8 cellular contexts compared by ENCODE assay signal in the genomic region with DNA sequence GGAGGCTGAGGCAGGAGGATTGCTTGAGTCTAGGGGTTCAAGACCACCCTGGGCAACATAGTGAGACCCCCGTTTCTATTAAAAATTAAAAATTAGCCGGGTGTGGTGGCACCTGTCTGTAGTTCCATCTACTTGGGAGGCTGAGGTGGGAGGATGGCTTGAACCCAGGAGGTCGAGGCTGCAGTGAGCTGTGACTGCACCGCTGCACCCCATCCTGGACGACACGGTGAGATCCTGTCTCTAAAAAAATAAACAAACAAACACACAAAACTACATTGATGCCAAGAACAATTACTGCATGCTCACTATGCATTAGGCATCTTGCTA. TPM values are rescaled to one million over a fixed set of nuclear protein-coding genes. Genes with fewer than 3 reads are reported as not detected.
DNase-seq lines count a peak whose midpoint lies in the region; ATAC-seq and TF ChIP-seq lines count a peak whose summit lies in the region.

No MANE protein-coding gene starts in this region.

- DNase-seq in IMR-90 (no peak), caudate nucleus (lab: John Stamatoyannopoulos, UW) (no peak), NCI-H345 (lab: John Stamatoyannopoulos, UW) (no peak), erythroblast (lab: John Stamatoyannopoulos, UW) (no peak)
- no peak for DNase-seq in effector CD4-positive, alpha-beta T cell

- POLR2A ChIA-PET in IMR-90 (lab: Charles Lee; ENCODE audit: unreplicated experiment) = interaction anchor here (1.0 kb wide), 1 partner anchor 10 kb away, joined by 3 read pairs; no protein-coding TSS in a partner anchor

- TF ChIP-seq POLR2A in IMR-90 (IDR thresholded peaks at IDR 0.05; ENCODE audit: low read depth, low read length) = no peak
- TF ChIP-seq POLR2A in erythroblast (IDR thresholded peaks at IDR 0.05; ENCODE audit: low read length) = no peak

- H4K91ac ChIP-seq in IMR-90 (ENCODE audit: insufficient read depth, low read depth, low read length) = no peak overlapping the region

- ATAC-seq in IMR-90 (ENCODE audit: low read depth) (no peak), GM19035 (IDR thresholded peaks at IDR 0.05; ENCODE audit: unreplicated experiment) (no peak)

- H3K27me3 ChIP-seq in IMR-90 (ENCODE audit: control insufficient read depth, insufficient read depth, low read length) = no peaks in the 10 kb centered on the region
- H3K27me3 ChIP-seq in mononuclear cell (ENCODE audit: insufficient read depth, low read length) = no peaks in the 10 kb centered on the region

- no TSS peak for BruUV-seq in IMR-90 (replicated peaks; lab: Mats Ljungman, UMichigan)

- no peak overlapping the region for H2BK5ac ChIP-seq in IMR-90 (ENCODE audit: low read depth, low read length, poor library complexity, severe bottlenecking)

- H3K79me1 ChIP-seq in IMR-90 (ENCODE audit: low read depth in 1 of 2, low read length in 2 of 2) = peaks cover 15 to 32% of the 10 kb centered on the region in 2 experiments

- no peak for TF ChIP-seq RAD21 in IMR-90 (IDR thresholded peaks at IDR 0.05; ENCODE audit: low read length)

- H3K9ac ChIP-seq in IMR-90 (ENCODE audit: low read depth, low read length) = no peak overlapping the region

- H3K9me3 ChIP-seq in IMR-90 (ENCODE audit: control insufficient read depth, insufficient read depth, low read length) = no peaks in the 10 kb centered on the region
- H3K9me3 ChIP-seq in mononuclear cell (ENCODE audit: low read depth, low read length) = no peaks in the 10 kb centered on the region

- no CpG with 5 or more reads among the region's 6 CpGs for WGBS in IMR-90 (ENCODE audit: extremely low coverage in 2 of 2, insufficient read length in 1 of 2), 2 experiments

- H3K4me2 ChIP-seq in IMR-90 (ENCODE audit: low read depth, low read length) = peak overlapping the region; percentile 90

- H3K4ac ChIP-seq in IMR-90 (ENCODE audit: low read depth, low read length) = peak overlapping the region; percentile 81

- H3K23ac ChIP-seq in IMR-90 (ENCODE audit: low read depth, low read length) = peak overlapping the region; percentile 91

- H2AK5ac ChIP-seq in IMR-90 (ENCODE audit: low read depth, low read length) = peak overlapping the region; percentile 46; the same call in 1 of the 2 replicates

- H4K20me1 ChIP-seq in IMR-90 (ENCODE audit: insufficient read depth, low read length) = peaks cover 12% of the 10 kb centered on the region; the same call in 1 of the 2 replicates

- H4K5ac ChIP-seq in IMR-90 (ENCODE audit: low read depth, low read length) = no peak overlapping the region

- H2BK120ac ChIP-seq in IMR-90 (ENCODE audit: low read depth, low read length) = no peak overlapping the region

- H2BK15ac ChIP-seq in IMR-90 (ENCODE audit: low read depth, low read length) = no peak overlapping the region

- TF ChIP-seq CTCF in 22Rv1 (IDR thresholded peaks at IDR 0.05) (no peak), IMR-90 (conservative IDR thresholded peaks at IDR 0.05; ENCODE audit: low read depth, low read length) (no peak)

- CTCF ChIA-PET in IMR-90 (lab: Yijun Ruan, JAX) = no interaction called here

- H2BK20ac ChIP-seq in IMR-90 (ENCODE audit: low read depth, low read length) = no peak overlapping the region

- H2AK9ac ChIP-seq in IMR-90 (replicated peaks; ENCODE audit: low read depth, low read length, poor library complexity) = peak overlapping the region; percentile 42

- peak overlapping the region; percentile 75 for H3K14ac ChIP-seq in IMR-90 (replicated peaks; ENCODE audit: low read depth, low read length)

- no peaks in the 10 kb centered on the region for H3K36me3 ChIP-seq in IMR-90 (ENCODE audit: control insufficient read depth, insufficient read depth, low read length)

- in situ Hi-C loops in IMR-90 (cut with MboI; ENCODE audit: low sequenced_read_pairs) = no loop called here

- H4K8ac ChIP-seq in IMR-90 (ENCODE audit: low read depth in 2 of 2, low read length in 2 of 2) = peak overlapping the region; percentile 13 to 73; a peak in 2 of 4 replicates

- dilution Hi-C loops in IMR-90 (cut with HindIII; ENCODE audit: low sequenced_read_pairs, unreplicated experiment) = no loop called here

- H3K4me3 ChIP-seq in IMR-90 (ENCODE audit: insufficient read depth, low read depth, low read length) = peak overlapping the region; percentile 73
- H3K4me3 ChIP-seq in mononuclear cell (ENCODE audit: low read length) = peak overlapping the region; percentile 70

- H3K27ac ChIP-seq in 22Rv1 (peak overlapping the region; percentile 43), IMR-90 (ENCODE audit: insufficient read depth, low read length) (no peak overlapping the region), caudate nucleus (ENCODE audit: low read depth, low read length) (peak overlapping the region; percentile 14)

- peaks cover 11% of the 10 kb centered on the region for H3K9me1 ChIP-seq in IMR-90 (ENCODE audit: insufficient read depth, low read length)

- H3K4me1 ChIP-seq in IMR-90 (ENCODE audit: control insufficient read depth, insufficient read depth, low read length) (peaks cover 9% of the 10 kb centered on the region), mononuclear cell (ENCODE audit: insufficient read depth, low read length) (peaks cover 72% of the 10 kb centered on the region)

- no peak overlapping the region for H3K56ac ChIP-seq in IMR-90 (ENCODE audit: extremely low read depth, insufficient read depth, low read length)

- H3K18ac ChIP-seq in IMR-90 (ENCODE audit: low read depth, low read length) = no peak overlapping the region; the same call in 1 of the 2 replicates

- H2AFZ ChIP-seq in IMR-90 (replicated peaks; ENCODE audit: low read length, poor library complexity) = peak overlapping the region; percentile 89

- intact Hi-C loops in IMR-90 (cut with micrococcal nuclease) = loop anchor here (10.0 kb wide), 1 partner anchor 52 kb away; no protein-coding TSS in a partner anchor

TF ChIP-seq in IMR-90, 13 proteins besides CTCF, POLR2A, EP300 and RAD21:
- TF ChIP-seq FOS (IDR thresholded peaks at IDR 0.05; ENCODE audit: low read depth, low read length) (no peak), ELK1 (IDR thresholded peaks at IDR 0.05; ENCODE audit: borderline replicate concordance, low read depth, low read length) (no peak)

RNA-seq across cellular contexts. Expression of gene CHST12, which starts 0.8 kb away (rescaled TPM):
- total RNA-seq in IMR-90 (2012; rRNA removed) (3.8 and 4.7 TPM in 2 replicates), mononuclear cell (3.0 TPM)
- polyA plus RNA-seq in IMR-90 (2012; rRNA removed) = 27.0 and 31.6 TPM in 2 replicates
- 26.1 and 46.6 TPM in 2 replicates for polyA plus RNA-seq in IMR-90 (2012; cell fraction: cytosol; rRNA removed)
- polyA plus RNA-seq in IMR-90 (2012; cell fraction: nucleus; rRNA removed; ENCODE audit: low replicate concordance) = 11.2 and 24.6 TPM in 2 replicates

RNA-seq across cellular contexts. Expression of gene EIF3B, which starts 48.0 kb away (rescaled TPM):
- total RNA-seq in IMR-90 (2012; rRNA removed) = 201 and 211 TPM in 2 replicates
- polyA plus RNA-seq in IMR-90 (2012; rRNA removed) = 105 and 107 TPM in 2 replicates
- 68.3 and 87.5 TPM in 2 replicates for polyA plus RNA-seq in IMR-90 (2012; cell fraction: cytosol; rRNA removed)
- polyA plus RNA-seq in IMR-90 (2012; cell fraction: nucleus; rRNA removed; ENCODE audit: low replicate concordance) = 232 and 274 TPM in 2 replicates
- total RNA-seq in mononuclear cell = 119 TPM
